8 cellular contexts compared by ENCODE assay signal in genomic region chr10:80500572-80501380, GRCh38. TPM values are rescaled to one million over a fixed set of nuclear protein-coding genes. Genes with fewer than 3 reads are reported as not detected.
DNase-seq lines count a peak whose midpoint lies in the region; ATAC-seq and TF ChIP-seq lines count a peak whose summit lies in the region.

No MANE protein-coding gene starts in this region.

- peak overlapping the region; percentile 83 to 95 (median 92) for H3K27ac Mint-ChIP-seq in CD4-positive, alpha-beta memory T cell
- H3K27ac Mint-ChIP-seq in T-cell (peak overlapping the region; percentile 95 to 99), endothelial cell (ENCODE audit: unreplicated experiment) (peak overlapping the region; percentile 8)

- peaks cover 0 to 10% (median under 1%) of the 10 kb centered on the region in 8 donors for H3K9me3 Mint-ChIP-seq in CD4-positive, alpha-beta memory T cell
- H3K9me3 Mint-ChIP-seq in T-cell (peaks cover 0 to 8% (median 6%) of the 10 kb centered on the region in 3 donors), endothelial cell (ENCODE audit: unreplicated experiment) (no peaks in the 10 kb centered on the region)

- DNase-seq in CD4-positive, alpha-beta memory T cell = peak in 3 of 5 donors; percentile 28 to 68 (median 37)
- peak in 25 of 34 experiments; percentile 25 to 56 (median 36) for DNase-seq in T-cell
- no peak for DNase-seq in endothelial cell (ENCODE audit: low spot score)
- DNase-seq in psoas muscle = peak; percentile 40 to 80
- DNase-seq in DMS153 (lab: John Stamatoyannopoulos, UW) = no peak
- DNase-seq in H4 (ENCODE audit: low spot score) = no peak

- H3K4me3 Mint-ChIP-seq in CD4-positive, alpha-beta memory T cell = peak overlapping the region; percentile 15 to 90 (median 67)
- H3K4me3 Mint-ChIP-seq in T-cell (peak overlapping the region; percentile 55 to 80 (median 68)), endothelial cell (ENCODE audit: unreplicated experiment) (no peak overlapping the region)

- peaks cover 24 to 65% of the 10 kb centered on the region in 2 donors for H3K36me3 Mint-ChIP-seq in CD4-positive, alpha-beta memory T cell
- H3K36me3 Mint-ChIP-seq in T-cell (peaks cover 25% of the 10 kb centered on the region), endothelial cell (ENCODE audit: low read depth, unreplicated experiment) (peaks cover 14% of the 10 kb centered on the region)

- TF ChIP-seq CTCF in endothelial cell (IDR thresholded peaks at IDR 0.05; ENCODE audit: unreplicated experiment) (no peak), psoas muscle (IDR thresholded peaks at IDR 0.05) (no peak)

- CTCF ChIA-PET in CD4-positive, alpha-beta memory T cell (lab: Charles Lee; ENCODE audit: partially characterized antibody) = interaction anchor here (0.7 to 21.6 kb wide), 6 partner anchors 12 to 119 kb away, joined by 3 to 814 read pairs (median 160); partner anchors contain the start of gene TSPAN14
- CTCF ChIA-PET in T-cell (lab: Charles Lee) = interaction anchor here (0.6 to 3.8 kb wide), 15 partner anchors 9 to 123 kb away, joined by 3 to 29 read pairs (median 4); no protein-coding TSS in a partner anchor

- peak; percentile 63 for ATAC-seq in GM21723 (IDR thresholded peaks at IDR 0.05; ENCODE audit: unreplicated experiment)
- peak in 1 of 4 experiments; percentile 58 for ATAC-seq in T-cell (replicated peaks in 1 of 4)
- ATAC-seq in psoas muscle = no peak
- no peak for ATAC-seq in HG03469 (IDR thresholded peaks at IDR 0.05; ENCODE audit: unreplicated experiment)

- peaks cover 87 to 100% (median 95%) of the 10 kb centered on the region in 4 donors for H3K4me1 Mint-ChIP-seq in CD4-positive, alpha-beta memory T cell
- peaks cover 98 to 100% (median 99%) of the 10 kb centered on the region in 3 donors for H3K4me1 Mint-ChIP-seq in T-cell
- H3K4me1 Mint-ChIP-seq in endothelial cell (ENCODE audit: unreplicated experiment) = peaks cover 80% of the 10 kb centered on the region

- WGBS in psoas muscle, 3 donors = 69 to 77% (median 72%) methylated on average over 14 of the region's 14 CpGs

- H3K4me1 ChIP-seq in CD4-positive, alpha-beta memory T cell (ENCODE audit: insufficient read depth, low read length) = peaks cover 100% of the 10 kb centered on the region
- peaks cover 51% of the 10 kb centered on the region for H3K4me1 ChIP-seq in psoas muscle

- intact Hi-C loops in CD4-positive, alpha-beta memory T cell (cut with micrococcal nuclease) = no loop called here
- intact Hi-C loops in psoas muscle (cut with DNase I) = loop anchor here in 1 of 2 donors (10.0 kb wide), 1 partner anchor 116 kb away; no protein-coding TSS in a partner anchor

- H3K27me3 ChIP-seq in CD4-positive, alpha-beta memory T cell (ENCODE audit: insufficient read depth, low read length) = no peaks in the 10 kb centered on the region
- H3K27me3 ChIP-seq in psoas muscle (ENCODE audit: insufficient read depth in 3 of 3, low read length in 2 of 3) = no peaks in the 10 kb centered on the region

- peaks cover 7% of the 10 kb centered on the region for H3K36me3 ChIP-seq in CD4-positive, alpha-beta memory T cell (ENCODE audit: insufficient read depth, low read length)
- no peaks in the 10 kb centered on the region for H3K36me3 ChIP-seq in psoas muscle (ENCODE audit: insufficient read depth in 1 of 2, low read depth in 1 of 2)

- peak overlapping the region; percentile 62 for H3K27ac ChIP-seq in CD4-positive, alpha-beta memory T cell (ENCODE audit: low read depth, low read length)
- peak overlapping the region; percentile 77 for H3K27ac ChIP-seq in psoas muscle

- no peak overlapping the region for H3K4me3 ChIP-seq in CD4-positive, alpha-beta memory T cell (ENCODE audit: low read length in 2 of 2)
- H3K4me3 ChIP-seq in psoas muscle = no peak overlapping the region

- no peaks in the 10 kb centered on the region for H3K9me3 ChIP-seq in CD4-positive, alpha-beta memory T cell (ENCODE audit: control insufficient read depth in 1 of 2, low read length in 2 of 2)
- no peaks in the 10 kb centered on the region for H3K9me3 ChIP-seq in psoas muscle

- POLR2A ChIA-PET in CD4-positive, alpha-beta memory T cell (lab: Charles Lee; ENCODE audit: partially characterized antibody) = interaction anchor here (0.7 to 11.7 kb wide), 7 partner anchors 9 to 68 kb away, joined by 3 to 713 read pairs (median 6); partner anchors contain the start of gene TSPAN14
- POLR2A ChIA-PET in T-cell (lab: Charles Lee) = interaction anchor here (0.5 to 1.4 kb wide), 10 partner anchors 25 to 1081 kb away, joined by 3 to 12 read pairs (median 4); no protein-coding TSS in a partner anchor

- H3K27me3 Mint-ChIP-seq in CD4-positive, alpha-beta memory T cell = no peaks in the 10 kb centered on the region
- no peaks in the 10 kb centered on the region for H3K27me3 Mint-ChIP-seq in T-cell
- H3K27me3 Mint-ChIP-seq in endothelial cell (ENCODE audit: unreplicated experiment) = peaks cover 7% of the 10 kb centered on the region

RNA-seq across cellular contexts. Expression of gene SH2D4B, which starts 36.9 kb away (rescaled TPM):
- total RNA-seq in CD4-positive, alpha-beta memory T cell = under 1 TPM; 0.17 TPM
- polyA plus RNA-seq in CD4-positive, alpha-beta memory T cell = not detected
- under 1 TPM; 0.12 to 0.26 (median 0.23) TPM for total RNA-seq in T-cell
- 0.23 TPM for total RNA-seq in endothelial cell (ENCODE audit: unreplicated experiment)
- total RNA-seq in psoas muscle = not detected
- polyA plus RNA-seq in psoas muscle = under 1 TPM in 1 of 3 donors, not detected in 2; 0.01 TPM
- total RNA-seq in H4 (2014; rRNA removed; shearing (Covaris generic)) = not detected in 2 replicates

RNA-seq across cellular contexts. Expression of gene TSPAN14, which starts 46.7 kb away (rescaled TPM):
- 100 to 1,000 TPM; 151 to 153 TPM for total RNA-seq in CD4-positive, alpha-beta memory T cell
- 100 to 1,000 TPM; 148 to 246 TPM for polyA plus RNA-seq in CD4-positive, alpha-beta memory T cell
- 100 to 1,000 TPM; 130 to 204 (median 194) TPM for total RNA-seq in T-cell
- total RNA-seq in endothelial cell (ENCODE audit: unreplicated experiment) = 147 TPM
- 10 to 100 TPM; 23.9 to 33.3 (median 25.7) TPM for total RNA-seq in psoas muscle
- polyA plus RNA-seq in psoas muscle = 10 to 100 TPM; 19.4 to 20.0 (median 19.6) TPM
- 16.2 and 16.4 TPM in 2 replicates for total RNA-seq in H4 (2014; rRNA removed; shearing (Covaris generic))

Comparison
In these comparisons a context has a peak if more than half of its experiments do, and no peak if none do; other contexts are left out.
1. DNase-seq: peak in CD4-positive, alpha-beta memory T cell (3 of 5), T-cell (25 of 34) and psoas muscle (2 of 2); none in endothelial cell (single experiment), DMS153 (single experiment) and H4 (single experiment).
2. H3K27ac Mint-ChIP-seq: peak in every context shown above with its lines; median percentile 97 in T-cell; 92 in CD4-positive, alpha-beta memory T cell; 8 in endothelial cell.